ENCODE assay signal across 26 cellular contexts in genomic region chr2:140355481-140356090, GRCh38.
"Had no signal": no experiment of that assay in that cellular context is flagged by ENCODE, and none has a peak within 500 bp of the region (broad histone marks: within the 10 kb centered on the region; RNA-seq: fewer than 3 reads in every experiment).

No MANE protein-coding gene starts in this region.

- H3K27me3 ChIP-seq: ascending aorta, cardiac muscle cell had no signal

- H3K27ac ChIP-seq: ascending aorta, cardiac muscle cell, PC-9, WERI-Rb-1 had no signal

- H3K4me3 ChIP-seq: ascending aorta, cardiac muscle cell, PC-9 had no signal

- H3K4me1 ChIP-seq: ascending aorta had no signal

- FAIRE-seq: RCC 7860 had no signal

- ATAC-seq: activated CD8-positive, alpha-beta T cell treated with anti-CD3 and anti-CD28 coated beads for 36 hours; activated T-cell treated with anti-CD3 and anti-CD28 coated beads, Interleukin-2, amount 50 U/mL, for 72 hours; activated T-helper 17 cell treated with anti-CD3 and anti-CD28 coated beads, Interleukin-2, amount 50 U/mL, for 72 hours had no signal

- DNase-seq: activated CD4-positive, alpha-beta T cell treated with anti-CD3 and anti-CD28 coated beads, Interleukin-2, amount 10 ng/mL, durations not matched to agents 24 days and 14 days; activated CD4-positive, alpha-beta T cell treated with anti-CD3 and anti-CD28 coated beads, Interleukin-2, amount 50 U/mL, for 4 hours; activated CD8-positive, alpha-beta T cell treated with anti-CD3 and anti-CD28 coated beads for 36 hours; activated effector memory CD4-positive, alpha-beta T cell treated with anti-CD3 and anti-CD28 coated beads, Interleukin-2, amount 50 U/mL, for 16 hours; activated naive CD4-positive, alpha-beta T cell; activated naive CD4-positive, alpha-beta T cell treated with anti-CD3 and anti-CD28 coated beads, Interleukin-2, amount 50 U/mL, for 16 hours; activated naive CD8-positive, alpha-beta T cell treated with anti-CD3 and anti-CD28 coated beads for 36 hours; activated T-cell treated with anti-CD3 and anti-CD28 coated beads, Interleukin-2, amount 50 U/mL, for 1 hour; activated T-cell treated with anti-CD3 and anti-CD28 coated beads, Interleukin-2, amount 50 U/mL, for 72 hours; amygdala; NCI-H1105; NCI-H1417 treated with DMSO at 0.1 percent for 48 hours; NCI-H1930; NCI-H2081 treated with DMSO at 0.1 percent for 48 hours; NCI-H226; NCI-H510A; NCI-H526; NCI-H748 treated with DMSO at 0.1 percent for 48 hours; PC-9; Right ventricle myocardium superior; T1000; WERI-Rb-1 had no signal

- H2AFZ ChIP-seq: PC-9 had no signal

- H3K9me3 ChIP-seq: ascending aorta had no signal

- H3K4me2 ChIP-seq: PC-9 had no signal

- H3K36me3 ChIP-seq: ascending aorta, cardiac muscle cell, WERI-Rb-1 had no signal
